Comparison of ENCODE assay signal across 1 cellular context in genomic region chr11:71158936-71159335, GRCh38.
TF ChIP-seq lines count a peak whose summit lies in the region.

No MANE protein-coding gene starts in this region.

TF ChIP-seq in HepG2, 621 proteins besides CTCF, POLR2A, EP300 and RAD21 (continued from another document):
- TF ChIP-seq, protein P1, sequence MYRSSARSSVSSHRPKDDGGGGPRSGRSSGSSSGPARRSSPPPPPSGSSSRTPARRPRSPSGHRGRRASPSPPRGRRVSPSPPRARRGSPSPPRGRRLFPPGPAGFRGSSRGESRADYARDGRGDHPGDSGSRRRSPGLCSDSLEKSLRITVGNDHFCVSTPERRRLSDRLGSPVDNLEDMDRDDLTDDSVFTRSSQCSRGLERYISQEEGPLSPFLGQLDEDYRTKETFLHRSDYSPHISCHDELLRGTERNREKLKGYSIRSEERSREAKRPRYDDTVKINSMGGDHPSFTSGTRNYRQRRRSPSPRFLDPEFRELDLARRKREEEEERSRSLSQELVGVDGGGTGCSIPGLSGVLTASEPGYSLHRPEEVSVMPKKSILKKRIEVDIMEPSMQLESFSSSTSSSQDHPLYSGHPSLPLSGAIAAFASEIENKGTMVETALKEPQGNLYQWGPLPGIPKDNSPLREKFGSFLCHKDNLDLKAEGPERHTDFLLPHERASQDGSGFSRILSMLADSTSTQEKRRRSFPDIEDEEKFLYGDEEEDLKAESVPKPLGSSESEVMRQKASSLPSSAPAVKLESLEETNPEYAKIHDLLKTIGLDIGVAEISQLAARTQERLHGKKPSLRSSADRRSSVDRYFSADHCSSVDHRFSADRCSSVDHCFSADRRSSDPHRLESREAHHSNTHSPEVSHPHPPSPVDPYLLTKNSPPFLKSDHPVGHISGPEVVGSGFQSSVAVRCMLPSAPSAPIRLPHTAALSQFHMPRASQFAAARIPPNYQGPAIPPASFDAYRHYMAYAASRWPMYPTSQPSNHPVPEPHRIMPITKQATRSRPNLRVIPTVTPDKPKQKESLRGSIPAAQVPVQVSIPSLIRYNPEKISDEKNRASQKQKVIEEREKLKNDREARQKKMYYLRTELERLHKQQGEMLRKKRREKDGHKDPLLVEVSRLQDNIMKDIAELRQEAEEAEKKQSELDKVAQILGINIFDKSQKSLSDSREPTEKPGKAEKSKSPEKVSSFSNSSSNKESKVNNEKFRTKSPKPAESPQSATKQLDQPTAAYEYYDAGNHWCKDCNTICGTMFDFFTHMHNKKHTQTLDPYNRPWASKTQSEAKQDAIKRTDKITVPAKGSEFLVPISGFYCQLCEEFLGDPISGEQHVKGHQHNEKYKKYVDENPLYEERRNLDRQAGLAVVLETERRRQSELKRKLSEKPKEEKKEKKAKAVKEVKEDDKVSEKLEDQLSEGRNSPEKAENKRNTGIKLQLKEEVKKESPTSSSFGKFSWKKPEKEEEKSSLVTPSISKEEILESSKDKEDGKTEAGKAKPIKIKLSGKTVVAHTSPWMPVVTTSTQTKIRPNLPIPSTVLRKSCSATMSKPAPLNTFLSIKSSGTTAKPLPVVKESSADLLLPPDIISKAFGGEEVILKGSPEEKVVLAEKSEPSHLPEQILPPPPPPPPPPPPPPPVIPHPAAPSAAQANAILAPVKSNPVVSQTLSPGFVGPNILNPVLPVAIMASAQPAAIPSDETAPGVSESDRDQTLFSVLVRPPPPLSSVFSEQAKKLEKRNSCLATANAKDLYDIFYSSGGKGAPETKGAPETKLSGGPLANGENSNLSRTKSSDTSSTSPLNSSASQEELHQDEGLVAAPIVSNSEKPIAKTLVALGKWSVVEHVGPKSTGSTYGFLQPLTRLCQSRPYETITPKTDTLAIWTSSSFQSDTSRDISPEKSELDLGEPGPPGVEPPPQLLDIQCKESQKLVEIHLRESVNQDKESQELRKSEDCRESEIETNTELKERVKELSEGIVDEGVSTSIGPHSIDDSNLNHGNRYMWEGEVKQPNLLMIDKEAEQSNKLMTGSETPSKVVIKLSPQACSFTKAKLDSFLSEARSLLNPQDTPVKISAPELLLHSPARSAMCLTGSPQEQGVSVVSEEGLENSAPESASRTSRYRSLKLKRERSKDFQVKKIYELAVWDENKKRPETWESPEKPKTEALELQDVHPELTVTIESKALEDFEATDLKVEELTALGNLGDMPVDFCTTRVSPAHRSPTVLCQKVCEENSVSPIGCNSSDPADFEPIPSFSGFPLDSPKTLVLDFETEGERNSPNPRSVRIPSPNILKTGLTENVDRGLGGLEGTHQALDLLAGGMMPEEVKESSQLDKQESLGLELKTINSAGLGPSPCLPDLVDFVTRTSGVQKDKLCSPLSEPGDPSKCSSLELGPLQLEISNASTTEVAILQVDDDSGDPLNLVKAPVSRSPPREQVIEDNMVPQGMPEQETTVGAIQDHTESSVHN (CRISPR knock-in tag; IDR thresholded peaks at IDR 0.05): no peak
- TF ChIP-seq ZNF180 (CRISPR knock-in tag; IDR thresholded peaks at IDR 0.05; ENCODE audit: borderline replicate concordance, low read depth): no peak
- TF ChIP-seq, protein P2, sequence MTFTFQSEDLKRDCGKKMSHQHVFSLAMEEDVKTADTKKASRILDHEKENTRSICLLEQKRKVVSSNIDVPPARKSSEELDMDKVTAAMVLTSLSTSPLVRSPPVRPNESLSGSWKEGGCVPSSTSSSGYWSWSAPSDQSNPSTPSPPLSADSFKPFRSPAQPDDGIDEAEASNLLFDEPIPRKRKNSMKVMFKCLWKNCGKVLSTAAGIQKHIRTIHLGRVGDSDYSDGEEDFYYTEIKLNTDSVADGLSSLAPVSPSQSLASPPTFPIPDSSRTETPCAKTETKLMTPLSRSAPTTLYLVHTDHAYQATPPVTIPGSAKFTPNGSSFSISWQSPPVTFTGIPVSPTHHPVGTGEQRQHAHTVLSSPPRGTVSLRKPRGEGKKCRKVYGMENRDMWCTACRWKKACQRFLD (CRISPR knock-in tag; IDR thresholded peaks at IDR 0.05; ENCODE audit: borderline replicate concordance): no peak
- TF ChIP-seq SYNCRIP (IDR thresholded peaks at IDR 0.05; ENCODE audit: insufficient read depth, low read depth, low read length): no peak
- TF ChIP-seq, protein P3, sequence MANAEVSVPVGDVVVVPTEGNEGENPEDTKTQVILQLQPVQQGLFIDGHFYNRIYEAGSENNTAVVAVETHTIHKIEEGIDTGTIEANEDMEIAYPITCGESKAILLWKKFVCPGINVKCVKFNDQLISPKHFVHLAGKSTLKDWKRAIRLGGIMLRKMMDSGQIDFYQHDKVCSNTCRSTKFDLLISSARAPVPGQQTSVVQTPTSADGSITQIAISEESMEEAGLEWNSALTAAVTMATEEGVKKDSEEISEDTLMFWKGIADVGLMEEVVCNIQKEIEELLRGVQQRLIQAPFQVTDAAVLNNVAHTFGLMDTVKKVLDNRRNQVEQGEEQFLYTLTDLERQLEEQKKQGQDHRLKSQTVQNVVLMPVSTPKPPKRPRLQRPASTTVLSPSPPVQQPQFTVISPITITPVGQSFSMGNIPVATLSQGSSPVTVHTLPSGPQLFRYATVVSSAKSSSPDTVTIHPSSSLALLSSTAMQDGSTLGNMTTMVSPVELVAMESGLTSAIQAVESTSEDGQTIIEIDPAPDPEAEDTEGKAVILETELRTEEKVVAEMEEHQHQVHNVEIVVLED (CRISPR knock-in tag; IDR thresholded peaks at IDR 0.05; ENCODE audit: borderline replicate concordance): no peak
- TF ChIP-seq TFDP1 (CRISPR knock-in tag; IDR thresholded peaks at IDR 0.05; ENCODE audit: borderline replicate concordance): no peak
- no peak for TF ChIP-seq ELF4 (CRISPR knock-in tag; IDR thresholded peaks at IDR 0.05; ENCODE audit: borderline replicate concordance)
- TF ChIP-seq, protein P4, sequence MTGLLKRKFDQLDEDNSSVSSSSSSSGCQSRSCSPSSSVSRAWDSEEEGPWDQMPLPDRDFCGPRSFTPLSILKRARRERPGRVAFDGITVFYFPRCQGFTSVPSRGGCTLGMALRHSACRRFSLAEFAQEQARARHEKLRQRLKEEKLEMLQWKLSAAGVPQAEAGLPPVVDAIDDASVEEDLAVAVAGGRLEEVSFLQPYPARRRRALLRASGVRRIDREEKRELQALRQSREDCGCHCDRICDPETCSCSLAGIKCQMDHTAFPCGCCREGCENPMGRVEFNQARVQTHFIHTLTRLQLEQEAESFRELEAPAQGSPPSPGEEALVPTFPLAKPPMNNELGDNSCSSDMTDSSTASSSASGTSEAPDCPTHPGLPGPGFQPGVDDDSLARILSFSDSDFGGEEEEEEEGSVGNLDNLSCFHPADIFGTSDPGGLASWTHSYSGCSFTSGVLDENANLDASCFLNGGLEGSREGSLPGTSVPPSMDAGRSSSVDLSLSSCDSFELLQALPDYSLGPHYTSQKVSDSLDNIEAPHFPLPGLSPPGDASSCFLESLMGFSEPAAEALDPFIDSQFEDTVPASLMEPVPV (CRISPR knock-in tag; IDR thresholded peaks at IDR 0.05): no peak
- no peak for TF ChIP-seq ZNF232 (CRISPR knock-in tag; IDR thresholded peaks at IDR 0.05; ENCODE audit: borderline replicate concordance)
- TF ChIP-seq ARHGAP35 (CRISPR knock-in tag; IDR thresholded peaks at IDR 0.05; ENCODE audit: borderline replicate concordance): no peak
